In genomic region chr14:82951171-82951570, GRCh38 we compare ENCODE assay signal across 27 cellular contexts.
"Had no signal": no experiment of that assay in that cellular context is flagged by ENCODE, and none has a peak within 500 bp of the region (broad histone marks: within the 10 kb centered on the region; RNA-seq: fewer than 3 reads in every experiment).

No MANE protein-coding gene starts in this region.

- H3K27me3 ChIP-seq: esophagus squamous epithelium, right atrium auricular region, transverse colon, upper lobe of right lung, uterus had no signal

- DNase-seq: cortex of kidney; effector memory CD8-positive, alpha-beta T cell; erythroblast; esophagus squamous epithelium; hypothalamus; immature natural killer cell; islet precursor cell; kidney glomerular epithelial cell; left colon; left ventricle myocardium inferior; lower lobe of right lung; naive thymus-derived CD8-positive, alpha-beta T cell; nephron progenitor cell; nucleus accumbens; stimulated activated CD4-positive, alpha-beta T cell treated with anti-CD3 and anti-CD28 coated beads, Interleukin-12 subunit alpha, Interleukin-12 subunit beta, amount 100 ng/mL, for 4 hours; stimulated activated CD4-positive, alpha-beta T cell treated with anti-CD3 and anti-CD28 coated beads, Interleukin-1b, Interleukin-23, amount 100 ng/mL, for 48 hours; stimulated activated CD4-positive, alpha-beta T cell treated with anti-CD3 and anti-CD28 coated beads, Interleukin-4, amount 100 ng/mL, for 4 hours; stimulated activated naive B cell treated with anti-CD40 and anti-IgM and Interleukin-4, amounts not matched to agents 10 μg/mL and 1 μg/mL and 100 μg/mL, for 72 hours; transverse colon; upper lobe of right lung; uterus had no signal

- ATAC-seq: effector memory CD8-positive, alpha-beta T cell; left colon; lower lobe of right lung; naive thymus-derived CD8-positive, alpha-beta T cell; sciatic nerve; stimulated activated naive B cell treated with anti-CD40 and anti-IgM and Interleukin-4, amounts not matched to agents 10 μg/mL and 1 μg/mL and 100 μg/mL, for 72 hours; upper lobe of right lung had no signal

- H3K4me3 ChIP-seq: esophagus squamous epithelium, left ventricle myocardium inferior, lower lobe of right lung, prostate gland, right atrium auricular region, smooth muscle cell, transverse colon, upper lobe of right lung, uterus had no signal

- H3K4me1 ChIP-seq: esophagus squamous epithelium, left ventricle myocardium inferior, lower lobe of right lung, prostate gland, right atrium auricular region, transverse colon, upper lobe of right lung, uterus had no signal

- FAIRE-seq: endometrium, frontal cortex had no signal

- H3K27ac ChIP-seq: esophagus squamous epithelium, left ventricle myocardium inferior, lower lobe of right lung, prostate gland, right atrium auricular region, transverse colon, upper lobe of right lung, uterus had no signal

- H3K9me3 ChIP-seq: esophagus squamous epithelium, left ventricle myocardium inferior, lower lobe of right lung, prostate gland, right atrium auricular region, transverse colon, upper lobe of right lung, uterus had no signal

- H3K36me3 ChIP-seq: esophagus squamous epithelium, left ventricle myocardium inferior, lower lobe of right lung, prostate gland, right atrium auricular region, transverse colon, upper lobe of right lung, uterus had no signal

- H3K4me2 ChIP-seq: smooth muscle cell had no signal
